1 cellular context compared by ENCODE assay signal in the genomic region with DNA sequence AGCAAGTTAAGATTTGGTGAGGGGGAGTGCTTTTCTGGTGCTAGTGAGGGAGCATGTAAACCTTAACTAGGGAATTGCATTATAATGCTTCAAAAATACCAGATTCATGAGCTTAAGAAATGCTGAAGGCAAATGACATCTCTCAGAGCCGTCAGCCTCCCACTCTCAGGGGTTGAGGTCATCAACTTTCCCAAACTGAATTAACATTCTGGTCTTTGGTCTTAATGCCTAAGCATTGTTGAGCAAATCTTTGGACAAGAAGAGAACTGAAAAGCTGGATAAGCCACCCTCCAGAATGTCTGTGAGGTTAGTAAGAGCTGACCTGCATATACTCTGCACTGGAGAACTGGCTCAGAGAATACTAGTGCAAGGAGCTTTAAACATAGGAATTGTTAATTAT.
TF ChIP-seq lines count a peak whose summit lies in the region.

No MANE protein-coding gene starts in this region.

TF ChIP-seq in GM23338, 12 proteins besides CTCF, POLR2A, EP300 and RAD21 (continued from another document):
- TF ChIP-seq, protein P1, sequence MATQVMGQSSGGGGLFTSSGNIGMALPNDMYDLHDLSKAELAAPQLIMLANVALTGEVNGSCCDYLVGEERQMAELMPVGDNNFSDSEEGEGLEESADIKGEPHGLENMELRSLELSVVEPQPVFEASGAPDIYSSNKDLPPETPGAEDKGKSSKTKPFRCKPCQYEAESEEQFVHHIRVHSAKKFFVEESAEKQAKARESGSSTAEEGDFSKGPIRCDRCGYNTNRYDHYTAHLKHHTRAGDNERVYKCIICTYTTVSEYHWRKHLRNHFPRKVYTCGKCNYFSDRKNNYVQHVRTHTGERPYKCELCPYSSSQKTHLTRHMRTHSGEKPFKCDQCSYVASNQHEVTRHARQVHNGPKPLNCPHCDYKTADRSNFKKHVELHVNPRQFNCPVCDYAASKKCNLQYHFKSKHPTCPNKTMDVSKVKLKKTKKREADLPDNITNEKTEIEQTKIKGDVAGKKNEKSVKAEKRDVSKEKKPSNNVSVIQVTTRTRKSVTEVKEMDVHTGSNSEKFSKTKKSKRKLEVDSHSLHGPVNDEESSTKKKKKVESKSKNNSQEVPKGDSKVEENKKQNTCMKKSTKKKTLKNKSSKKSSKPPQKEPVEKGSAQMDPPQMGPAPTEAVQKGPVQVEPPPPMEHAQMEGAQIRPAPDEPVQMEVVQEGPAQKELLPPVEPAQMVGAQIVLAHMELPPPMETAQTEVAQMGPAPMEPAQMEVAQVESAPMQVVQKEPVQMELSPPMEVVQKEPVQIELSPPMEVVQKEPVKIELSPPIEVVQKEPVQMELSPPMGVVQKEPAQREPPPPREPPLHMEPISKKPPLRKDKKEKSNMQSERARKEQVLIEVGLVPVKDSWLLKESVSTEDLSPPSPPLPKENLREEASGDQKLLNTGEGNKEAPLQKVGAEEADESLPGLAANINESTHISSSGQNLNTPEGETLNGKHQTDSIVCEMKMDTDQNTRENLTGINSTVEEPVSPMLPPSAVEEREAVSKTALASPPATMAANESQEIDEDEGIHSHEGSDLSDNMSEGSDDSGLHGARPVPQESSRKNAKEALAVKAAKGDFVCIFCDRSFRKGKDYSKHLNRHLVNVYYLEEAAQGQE (IDR thresholded peaks at IDR 0.05; ENCODE audit: unreplicated experiment), result no peak
